In genomic region chr7:95871078-95871848, GRCh38 we compare ENCODE assay signal across 9 cellular contexts.
DNase-seq lines count a peak whose midpoint lies in the region; ATAC-seq and TF ChIP-seq lines count a peak whose summit lies in the region.
"Had no signal": no experiment of that assay in that cellular context is flagged by ENCODE, and none has a peak within 500 bp of the region (broad histone marks: within the 10 kb centered on the region; RNA-seq: fewer than 3 reads in every experiment).

No MANE protein-coding gene starts in this region.

- H3K4me3 ChIP-seq in Loucy (ENCODE audit: low read length, poor library complexity, severe bottlenecking), result no peak overlapping the region

- no peak overlapping the region for H3K9ac ChIP-seq in Loucy (ENCODE audit: low read depth, low read length, poor library complexity, severe bottlenecking)

- H3K79me2 ChIP-seq in Loucy (ENCODE audit: insufficient read depth, low read length), result no peaks in the 10 kb centered on the region

- no peaks in the 10 kb centered on the region for H3K27me3 ChIP-seq in Loucy (ENCODE audit: insufficient read depth, low read length, poor library complexity, severe bottlenecking)
- H3K27me3 ChIP-seq: neutrophil had no signal

- in situ Hi-C loops in Caki2 (cut with HindIII; ENCODE audit: low pct_unique_long_range_greater_than_20kb, low sequenced_read_pairs), result no loop called here

- 0 out of 2 replicates have a peak overlapping the region, but pooled peaks have one; percentile 2 for H2AFZ ChIP-seq in Loucy (ENCODE audit: low read length)

- no peaks in the 10 kb centered on the region for H4K20me1 ChIP-seq in Loucy (ENCODE audit: insufficient read depth, low read length, poor library complexity, severe bottlenecking)

- H3K4me2 ChIP-seq in Loucy (ENCODE audit: low read depth, low read length, poor library complexity, severe bottlenecking), result no peak overlapping the region

- TF ChIP-seq CTCF in Loucy (conservative IDR thresholded peaks at IDR 0.05; ENCODE audit: low read length), result peak; percentile 79

- H3K9me2 ChIP-seq in Loucy (replicated peaks; ENCODE audit: low read depth, low read length), result no peaks in the 10 kb centered on the region

- DNase-seq in Caki2 (ENCODE audit: low read depth) (peak; percentile 42), GM19240 (ENCODE audit: insufficient read length, low spot score) (peak; percentile 1), RPMI7951 (ENCODE audit: low read depth) (peak; percentile 58), fibroblast of gingiva (ENCODE audit: low read depth) (peak; percentile 34), non-pigmented ciliary epithelial cell (ENCODE audit: low read depth) (peak; percentile 14)

- H3F3A ChIP-seq in Loucy (ENCODE audit: low read depth), result no peaks in the 10 kb centered on the region

- H3K36me3 ChIP-seq in Loucy (ENCODE audit: insufficient read depth, low read length), result no peaks in the 10 kb centered on the region
- H3K36me3 ChIP-seq: neutrophil had no signal

- H3K4me1 ChIP-seq in Loucy (ENCODE audit: insufficient read depth, low read length, poor library complexity, severe bottlenecking), result no peaks in the 10 kb centered on the region

- ATAC-seq in GM21526 (IDR thresholded peaks at IDR 0.05; ENCODE audit: low FRiP score, unreplicated experiment), result no peak
- no peak for ATAC-seq in HG02970 (IDR thresholded peaks at IDR 0.05; ENCODE audit: low FRiP score, unreplicated experiment)

- no peaks in the 10 kb centered on the region for H3K9me3 ChIP-seq in Loucy (ENCODE audit: insufficient read depth, low read depth, low read length)
- H3K9me3 ChIP-seq: neutrophil had no signal

Comparison
In these comparisons a context has a peak if more than half of its experiments do, and no peak if none do; other contexts are left out.
1. DNase-seq: peak in every context shown above with its lines; median percentile 58 in RPMI7951; 42 in Caki2; 34 in fibroblast of gingiva; 14 in non-pigmented ciliary epithelial cell; 1 in GM19240.